In the genomic region with DNA sequence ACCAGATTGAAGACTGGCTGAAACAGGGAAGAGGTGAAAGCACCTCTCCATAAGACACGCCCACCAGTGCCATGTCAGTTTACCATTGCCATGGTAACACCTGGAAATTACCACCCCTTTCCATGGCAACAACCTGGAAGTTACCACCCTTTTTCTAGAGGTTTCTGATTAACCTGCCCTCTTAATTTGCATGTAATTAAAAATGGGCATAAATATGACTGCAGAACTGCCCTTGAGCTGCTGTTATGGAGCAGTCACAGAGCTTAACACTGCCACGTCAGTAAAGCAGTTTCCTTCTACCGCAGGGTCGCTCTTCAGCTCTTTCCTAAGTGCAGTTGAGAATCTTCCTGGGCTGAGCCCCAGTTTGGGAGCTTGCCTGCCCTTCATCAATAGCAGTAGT, we compare ENCODE assay signal across 8 cellular contexts. TPM values are rescaled to one million over a fixed set of nuclear protein-coding genes. Genes with fewer than 3 reads are reported as not detected.
DNase-seq lines count a peak whose midpoint lies in the region; ATAC-seq and TF ChIP-seq lines count a peak whose summit lies in the region.

No MANE protein-coding gene starts in this region.

- no peaks in the 10 kb centered on the region for H3K9me3 Mint-ChIP-seq in activated T-helper 1 cell treated with anti-CD3 and anti-CD28 coated beads, Interleukin-12 subunit alpha, Interleukin-12 subunit beta, Interleukin-2, Interleukin-4 antibody, amounts not matched to agents 30 ng/mL and 10 ng/mL and 1 ng/mL, durations not matched to agents 14 hours and 24 hours and 36 hours
- no peaks in the 10 kb centered on the region for H3K9me3 Mint-ChIP-seq in mesothelial cell of epicardium

- no peak overlapping the region for H3K4me3 ChIP-seq in lower leg skin (ENCODE audit: low read depth, poor library complexity, severe bottlenecking)

- intact Hi-C loops in activated T-helper 1 cell treated with anti-CD3 and anti-CD28 coated beads, Interleukin-12 subunit alpha, Interleukin-12 subunit beta, Interleukin-2, Interleukin-4 antibody, amounts not matched to agents 30 ng/mL and 10 ng/mL and 1 ng/mL, durations not matched to agents 14 hours and 24 hours and 36 hours (cut with micrococcal nuclease), result loop anchor here (2.0 to 10.0 kb wide), 2 partner anchors 41 to 1639 kb away; partner anchors contain the start of gene HELB
- intact Hi-C loops in lower leg skin (cut with DNase I; ENCODE audit: low total_unique reads), result loop anchor here (10.0 kb wide), 1 partner anchor 51 kb away; the partner anchor contains the start of gene RASSF3

- H3K4me1 Mint-ChIP-seq in activated T-helper 1 cell treated with anti-CD3 and anti-CD28 coated beads, Interleukin-12 subunit alpha, Interleukin-12 subunit beta, Interleukin-2, Interleukin-4 antibody, amounts not matched to agents 30 ng/mL and 10 ng/mL and 1 ng/mL, durations not matched to agents 14 hours and 24 hours and 36 hours (ENCODE audit: low read depth), result peaks cover 67% of the 10 kb centered on the region
- peaks cover 39% of the 10 kb centered on the region for H3K4me1 Mint-ChIP-seq in mesothelial cell of epicardium

- H3K27ac Mint-ChIP-seq in activated T-helper 1 cell treated with anti-CD3 and anti-CD28 coated beads, Interleukin-12 subunit alpha, Interleukin-12 subunit beta, Interleukin-2, Interleukin-4 antibody, amounts not matched to agents 30 ng/mL and 10 ng/mL and 1 ng/mL, durations not matched to agents 14 hours and 24 hours and 36 hours, result peak overlapping the region; percentile 77
- H3K27ac Mint-ChIP-seq in mesothelial cell of epicardium, result peak overlapping the region; percentile 79

- WGBS in lower leg skin, 2 donors, result 65 to 75% methylated on average over 4 of the region's 4 CpGs

- ATAC-seq in HG03175 (IDR thresholded peaks at IDR 0.05; ENCODE audit: unreplicated experiment), result peak; percentile 47

- peak; percentile 54 for DNase-seq in stimulated activated CD4-positive, alpha-beta T cell treated with anti-CD3 and anti-CD28 coated beads, Interleukin-4, amount 100 ng/mL, for 24 hours
- DNase-seq in stimulated activated CD4-positive, alpha-beta T cell treated with anti-CD3 and anti-CD28 coated beads, Interleukin-4, amount 100 ng/mL, for 1 hour, result no peak
- DNase-seq in activated T-helper 1 cell treated with anti-CD3 and anti-CD28 coated beads, Interleukin-12 subunit alpha, Interleukin-12 subunit beta, Interleukin-2, Interleukin-4 antibody, amounts not matched to agents 30 ng/mL and 10 ng/mL and 1 ng/mL, durations not matched to agents 14 hours and 24 hours and 36 hours (ENCODE audit: low spot score), result no peak
- DNase-seq in mesothelial cell of epicardium (ENCODE audit: low spot score in 2 of 2, unreplicated experiment in 2 of 2), result no peak
- no peak for DNase-seq in lower leg skin (ENCODE audit: low spot score in 2 of 2)
- no peak for DNase-seq in AG08395 (ENCODE audit: low spot score)
- DNase-seq in stimulated activated CD4-positive, alpha-beta T cell treated with anti-CD3 and anti-CD28 coated beads, Interleukin-12 subunit alpha, Interleukin-12 subunit beta, amount 100 ng/mL, for 4 hours, result no peak

- TF ChIP-seq CTCF in mesothelial cell of epicardium (IDR thresholded peaks at IDR 0.05; ENCODE audit: unreplicated experiment) (no peak), lower leg skin (IDR thresholded peaks at IDR 0.05) (no peak)

- peaks cover 2% of the 10 kb centered on the region for H3K36me3 Mint-ChIP-seq in activated T-helper 1 cell treated with anti-CD3 and anti-CD28 coated beads, Interleukin-12 subunit alpha, Interleukin-12 subunit beta, Interleukin-2, Interleukin-4 antibody, amounts not matched to agents 30 ng/mL and 10 ng/mL and 1 ng/mL, durations not matched to agents 14 hours and 24 hours and 36 hours (ENCODE audit: low read depth)
- no peaks in the 10 kb centered on the region for H3K36me3 Mint-ChIP-seq in mesothelial cell of epicardium

- H3K27me3 Mint-ChIP-seq in activated T-helper 1 cell treated with anti-CD3 and anti-CD28 coated beads, Interleukin-12 subunit alpha, Interleukin-12 subunit beta, Interleukin-2, Interleukin-4 antibody, amounts not matched to agents 30 ng/mL and 10 ng/mL and 1 ng/mL, durations not matched to agents 14 hours and 24 hours and 36 hours (ENCODE audit: insufficient read depth), result no peaks in the 10 kb centered on the region
- no peaks in the 10 kb centered on the region for H3K27me3 Mint-ChIP-seq in mesothelial cell of epicardium (ENCODE audit: low read depth)

- no peak for TF ChIP-seq POLR2A in lower leg skin (IDR thresholded peaks at IDR 0.05)

- H3K4me3 Mint-ChIP-seq in activated T-helper 1 cell treated with anti-CD3 and anti-CD28 coated beads, Interleukin-12 subunit alpha, Interleukin-12 subunit beta, Interleukin-2, Interleukin-4 antibody, amounts not matched to agents 30 ng/mL and 10 ng/mL and 1 ng/mL, durations not matched to agents 14 hours and 24 hours and 36 hours, result peak overlapping the region; percentile 51
- no peak overlapping the region for H3K4me3 Mint-ChIP-seq in mesothelial cell of epicardium

RNA-seq across cellular contexts. Expression of gene RASSF3, which starts 55.2 kb away (rescaled TPM):
- 37.1 and 38.3 TPM in 2 replicates for total RNA-seq in activated T-helper 1 cell treated with anti-CD3 and anti-CD28 coated beads, Interleukin-12 subunit alpha, Interleukin-12 subunit beta, Interleukin-2, Interleukin-4 antibody, amounts not matched to agents 30 ng/mL and 10 ng/mL and 1 ng/mL, durations not matched to agents 14 hours and 24 hours and 36 hours
- 16.3 to 18.8 TPM (median 16.3 TPM) in 3 replicates for total RNA-seq in mesothelial cell of epicardium
- total RNA-seq in lower leg skin, result 10 to 100 TPM in 1 of 4 donors, 1 to 10 TPM in 3; 5.2 to 13.5 (median 7.8) TPM
